Comparison of ENCODE assay signal across 8 cellular contexts in genomic region chr10:118850418-118851061, GRCh38.
DNase-seq lines count a peak whose midpoint lies in the region; ATAC-seq and TF ChIP-seq lines count a peak whose summit lies in the region.

No MANE protein-coding gene starts in this region.

- no peaks in the 10 kb centered on the region for H3K36me3 Mint-ChIP-seq in activated T-cell treated with anti-CD3 and anti-CD28 coated beads, Interleukin-2, amount 50 U/mL, for 4 hours (ENCODE audit: insufficient read depth)

- no peak overlapping the region for H3K4me3 Mint-ChIP-seq in activated T-cell treated with anti-CD3 and anti-CD28 coated beads, Interleukin-2, amount 50 U/mL, for 4 hours

- H3K4me1 Mint-ChIP-seq in activated T-cell treated with anti-CD3 and anti-CD28 coated beads, Interleukin-2, amount 50 U/mL, for 4 hours (ENCODE audit: low read depth) = no peaks in the 10 kb centered on the region

- no peaks in the 10 kb centered on the region for H3K27me3 ChIP-seq in foreskin keratinocyte

- H3K4me1 ChIP-seq in foreskin keratinocyte = peaks cover 13% of the 10 kb centered on the region

- DNase-seq in ELF-1 (ENCODE audit: low read depth, low spot score) (peak; percentile 73), OCI-M1 (lab: John Stamatoyannopoulos, UW) (peak; percentile 83), foreskin keratinocyte (peak; percentile 54 to 76), pulmonary artery endothelial cell (ENCODE audit: low read depth, low spot score) (peak; percentile 22)
- DNase-seq in activated T-cell treated with anti-CD3 and anti-CD28 coated beads, Interleukin-2, amount 50 U/mL, for 4 hours = peak; percentile 51

- TF ChIP-seq CTCF in foreskin keratinocyte (conservative IDR thresholded peaks at IDR 0.05) = peak; percentile 89

- H3K9me3 Mint-ChIP-seq in activated T-cell treated with anti-CD3 and anti-CD28 coated beads, Interleukin-2, amount 50 U/mL, for 4 hours = no peaks in the 10 kb centered on the region

- H3K27ac ChIP-seq in foreskin keratinocyte = no peak overlapping the region

- H3K27me3 Mint-ChIP-seq in activated T-cell treated with anti-CD3 and anti-CD28 coated beads, Interleukin-2, amount 50 U/mL, for 4 hours (ENCODE audit: low read depth) = peaks cover 2% of the 10 kb centered on the region

- ATAC-seq in HG03378 (IDR thresholded peaks at IDR 0.05; ENCODE audit: unreplicated experiment) (peak; percentile 68), foreskin keratinocyte (peak; percentile 81), GM18502 (IDR thresholded peaks at IDR 0.05; ENCODE audit: poor library complexity, unreplicated experiment) (no peak), HG02938 (IDR thresholded peaks at IDR 0.05; ENCODE audit: unreplicated experiment) (no peak)
- ATAC-seq in activated T-cell treated with anti-CD3 and anti-CD28 coated beads, Interleukin-2, amount 50 U/mL, for 4 hours = peak; percentile 65 to 66

Comparison
In these comparisons a context has a peak if more than half of its experiments do, and no peak if none do; other contexts are left out.
1. DNase-seq: peak in every context shown above with its lines; median percentile 83 in OCI-M1; 73 in ELF-1; 65 in foreskin keratinocyte; 51 in activated T-cell treated with anti-CD3 and anti-CD28 coated beads, Interleukin-2, amount 50 U/mL, for 4 hours; 22 in pulmonary artery endothelial cell.
2. ATAC-seq: peak in HG03378 (single experiment), activated T-cell treated with anti-CD3 and anti-CD28 coated beads, Interleukin-2, amount 50 U/mL, for 4 hours (2 of 2) and foreskin keratinocyte (single experiment); none in GM18502 (single experiment) and HG02938 (single experiment).